15 cellular contexts compared by ENCODE assay signal in genomic region chr6:96611342-96611964, GRCh38. TPM values are rescaled to one million over a fixed set of nuclear protein-coding genes. Genes with fewer than 3 reads are reported as not detected.
A peak's percentile ranks its signal among the peaks of the same experiment; 100 is the strongest.
DNase-seq lines count a peak whose midpoint lies in the region; ATAC-seq and TF ChIP-seq lines count a peak whose summit lies in the region.
"Had no signal": no experiment of that assay in that cellular context is flagged by ENCODE, and none has a peak within 500 bp of the region (broad histone marks: within the 10 kb centered on the region; RNA-seq: fewer than 3 reads in every experiment).

No MANE protein-coding gene starts in this region.

- no peaks in the 10 kb centered on the region for H3K79me2 ChIP-seq in MM.1S (ENCODE audit: low read length)

- DNase-seq in CD1c-positive myeloid dendritic cell (ENCODE audit: extremely low spot score): peak; percentile 7
- DNase-seq in MM.1S: peak; percentile 53
- DNase-seq in ureter (ENCODE audit: low spot score): no peak
- no peak for DNase-seq in stomach
- DNase-seq in caudate nucleus (lab: John Stamatoyannopoulos, UW): no peak
- DNase-seq in globus pallidus (ENCODE audit: low spot score): no peak
- DNase-seq: activated CD4-positive, alpha-beta memory T cell treated with anti-CD3 and anti-CD28 coated beads for 36 hours; sigmoid colon had no signal

- H3K36me3 ChIP-seq in MM.1S (replicated peaks; ENCODE audit: insufficient read depth, low read length) (no peaks in the 10 kb centered on the region), stomach (no peaks in the 10 kb centered on the region)
- H3K36me3 ChIP-seq: sigmoid colon had no signal

- H3K9me3 ChIP-seq in MM.1S (replicated peaks; ENCODE audit: insufficient read depth, low read length) (no peaks in the 10 kb centered on the region), stomach (no peaks in the 10 kb centered on the region)
- H3K9me3 ChIP-seq: A549, sigmoid colon had no signal

- TF ChIP-seq POLR2A in stomach (IDR thresholded peaks at IDR 0.05): no peak

- H3K4me1 ChIP-seq in MM.1S (ENCODE audit: low read length) (peaks cover 34% of the 10 kb centered on the region), stomach (no peaks in the 10 kb centered on the region)
- H3K4me1 ChIP-seq: A549, sigmoid colon had no signal

- no peak for TF ChIP-seq EP300 in stomach (IDR thresholded peaks at IDR 0.05)

- H3F3A ChIP-seq in MM.1S (ENCODE audit: insufficient read depth, low read length): peaks cover 7% of the 10 kb centered on the region; the same call in 1 of the 2 replicates

- intact Hi-C loops in stomach (cut with DNase I; ENCODE audit: low total_unique reads): no loop called here

- no peak overlapping the region for H3K9ac ChIP-seq in MM.1S (ENCODE audit: low read length)

- no peak overlapping the region for H2AFZ ChIP-seq in MM.1S (ENCODE audit: low read length)

- no peak overlapping the region for H3K4me3 ChIP-seq in MM.1S (ENCODE audit: low read length)
- H3K4me3 ChIP-seq in stomach: no peak overlapping the region
- H3K4me3 ChIP-seq: A549, K562, lung, sigmoid colon had no signal

- peak overlapping the region; percentile 42; the same call in 1 of the 2 replicates for H3K4me2 ChIP-seq in MM.1S (ENCODE audit: low read depth, low read length)
- H3K4me2 ChIP-seq: A549 had no signal

- H3K27ac ChIP-seq in MM.1S (ENCODE audit: low read length) (peak overlapping the region; percentile 40; the same call in 1 of the 2 replicates), stomach (no peak overlapping the region), caudate nucleus (ENCODE audit: low read depth, low read length) (no peak overlapping the region)
- H3K27ac ChIP-seq: A549, sigmoid colon had no signal

- ATAC-seq in GM19351 (IDR thresholded peaks at IDR 0.05; ENCODE audit: unreplicated experiment) (peak; percentile 74), HG02870 (IDR thresholded peaks at IDR 0.05; ENCODE audit: unreplicated experiment) (peak; percentile 64)
- ATAC-seq: A549, K562 had no signal

- H4K20me1 ChIP-seq in MM.1S (ENCODE audit: insufficient read depth, low read length): no peaks in the 10 kb centered on the region

- 62 to 76% (median 67%) methylated on average over 1 of the region's 1 CpG for WGBS in stomach, 5 donors

- H3K27me3 ChIP-seq in MM.1S (replicated peaks; ENCODE audit: insufficient read depth, low read length) (no peaks in the 10 kb centered on the region), stomach (no peaks in the 10 kb centered on the region)
- H3K27me3 ChIP-seq: sigmoid colon had no signal

- no peak for TF ChIP-seq CTCF in MM.1S (IDR thresholded peaks at IDR 0.05; ENCODE audit: low read length)
- no peak for TF ChIP-seq CTCF in stomach (IDR thresholded peaks at IDR 0.05)

- H3K9me2 ChIP-seq in MM.1S (replicated peaks; ENCODE audit: insufficient read depth, low read length): no peaks in the 10 kb centered on the region

RNA-seq across cellular contexts. Expression of gene FHL5, which starts 48.5 kb away (rescaled TPM):
- total RNA-seq in ureter (14.9 TPM), stomach (10 to 100 TPM in 3 of 5 donors, 1 to 10 TPM in 1, not detected in 1; 4.9 to 25.1 (median 17.8) TPM)
- 1 to 10 TPM; 1.1 to 4.0 (median 3.3) TPM for polyA plus RNA-seq in stomach
- total RNA-seq: activated CD4-positive, alpha-beta memory T cell treated with anti-CD3 and anti-CD28 coated beads for 36 hours; astrocyte; K562; RPMI7951 had no signal
- polyA plus RNA-seq: A549, K562 had no signal

Comparison
In these comparisons a context has a peak if more than half of its experiments do, and no peak if none do; other contexts are left out.
1. DNase-seq: peak in CD1c-positive myeloid dendritic cell (single experiment) and MM.1S (single experiment); none in ureter (single experiment), stomach (single experiment), caudate nucleus (0 of 61) and globus pallidus (single experiment).